In genomic region chr12:1091350-1091749, GRCh38 we compare ENCODE assay signal across 1 cellular context.
TF ChIP-seq lines count a peak whose summit lies in the region.

No MANE protein-coding gene starts in this region.

TF ChIP-seq in SK-N-SH treated with all-trans-retinoic acid at 6 μM for 48 hours, 23 proteins besides CTCF, POLR2A, EP300 and RAD21 (continued from another document):
- TF ChIP-seq CREB5 (CRISPR knock-in tag; IDR thresholded peaks at IDR 0.05; ENCODE audit: low read depth) (no peak), ZNF70 (CRISPR knock-in tag; IDR thresholded peaks at IDR 0.05) (no peak), ZFP30 (CRISPR knock-in tag; IDR thresholded peaks at IDR 0.05) (no peak), ZFP3 (CRISPR knock-in tag; IDR thresholded peaks at IDR 0.05) (no peak), TOX (CRISPR knock-in tag; IDR thresholded peaks at IDR 0.05; ENCODE audit: borderline replicate concordance) (no peak), TCF4 (CRISPR knock-in tag; IDR thresholded peaks at IDR 0.05; ENCODE audit: borderline replicate concordance) (no peak), ESRRG (CRISPR knock-in tag; IDR thresholded peaks at IDR 0.05) (no peak), SNAI2 (CRISPR knock-in tag; IDR thresholded peaks at IDR 0.05) (no peak), ZC3H10 (CRISPR knock-in tag; IDR thresholded peaks at IDR 0.05) (no peak), TSHZ2 (CRISPR knock-in tag; IDR thresholded peaks at IDR 0.05) (no peak), PATZ1 (CRISPR knock-in tag; IDR thresholded peaks at IDR 0.05; ENCODE audit: borderline replicate concordance) (no peak), OSR1 (CRISPR knock-in tag; IDR thresholded peaks at IDR 0.05) (no peak), PPARA (CRISPR knock-in tag; IDR thresholded peaks at IDR 0.05; ENCODE audit: borderline replicate concordance) (no peak), RARB (CRISPR knock-in tag; IDR thresholded peaks at IDR 0.05) (no peak), ARNTL (CRISPR knock-in tag; IDR thresholded peaks at IDR 0.05; ENCODE audit: borderline replicate concordance, low read depth) (no peak), ISL1 (CRISPR knock-in tag; IDR thresholded peaks at IDR 0.05) (no peak), ZNF565 (CRISPR knock-in tag; conservative IDR thresholded peaks at IDR 0.05; ENCODE audit: low read depth) (no peak)
TF ChIP-seq in SK-N-SH treated with all-trans-retinoic acid at 6 μM for 48 hours: peak in this region for 0.
